Comparison of ENCODE assay signal across 8 cellular contexts in genomic region chr2:219530048-219530963, GRCh38. TPM values are rescaled to one million over a fixed set of nuclear protein-coding genes. Genes with fewer than 3 reads are reported as not detected.
DNase-seq lines count a peak whose midpoint lies in the region; ATAC-seq and TF ChIP-seq lines count a peak whose summit lies in the region.

No MANE protein-coding gene starts in this region.

- H3K27me3 Mint-ChIP-seq in activated CD4-positive, alpha-beta T cell treated with anti-CD3 and anti-CD28 coated beads, Interleukin-2, amount 10 ng/mL, durations not matched to agents 7 days and 5 days = peaks cover 49% of the 10 kb centered on the region

- ATAC-seq in GM19328 (IDR thresholded peaks at IDR 0.05; ENCODE audit: unreplicated experiment) (peak; percentile 71), HG03439 (IDR thresholded peaks at IDR 0.05; ENCODE audit: unreplicated experiment) (peak; percentile 81)

- no peaks in the 10 kb centered on the region for H3K36me3 ChIP-seq in liver (ENCODE audit: control insufficient read depth in 4 of 4, insufficient read depth in 3 of 4, low read depth in 1 of 4, low read length in 3 of 4)

- DNase-seq in NCI-H526 treated with DMSO at 0.1 percent for 48 hours (lab: John Stamatoyannopoulos, UW) (peak; percentile 65), coronary artery (ENCODE audit: low spot score) (peak; percentile 90)
- peak; percentile 87 for DNase-seq in activated CD4-positive, alpha-beta T cell treated with anti-CD3 and anti-CD28 coated beads, Interleukin-2, amount 10 ng/mL, durations not matched to agents 7 days and 5 days
- peak; percentile 64 to 81 (median 72) for DNase-seq in stimulated activated CD4-positive, alpha-beta T cell treated with anti-CD3 and anti-CD28 coated beads, TNF-alpha, amount 100 ng/mL, for 1 hour (ENCODE audit: low read depth in 3 of 3, low spot score in 1 of 3)

- H3K4me1 ChIP-seq in liver (ENCODE audit: control insufficient read depth in 4 of 4, insufficient read depth in 4 of 4, low read length in 3 of 4) = no peaks in the 10 kb centered on the region

- POLR2A ChIA-PET in activated CD4-positive, alpha-beta T cell treated with anti-CD3 and anti-CD28 coated beads, Interleukin-2, amount 10 ng/mL, durations not matched to agents 7 days and 5 days (lab: Charles Lee) = no interaction called here

- no peak overlapping the region for H3K4me3 Mint-ChIP-seq in activated CD4-positive, alpha-beta T cell treated with anti-CD3 and anti-CD28 coated beads, Interleukin-2, amount 10 ng/mL, durations not matched to agents 7 days and 5 days

- no peaks in the 10 kb centered on the region for H3K4me1 Mint-ChIP-seq in activated CD4-positive, alpha-beta T cell treated with anti-CD3 and anti-CD28 coated beads, Interleukin-2, amount 10 ng/mL, durations not matched to agents 7 days and 5 days

- no peak overlapping the region for H3K27ac Mint-ChIP-seq in activated CD4-positive, alpha-beta T cell treated with anti-CD3 and anti-CD28 coated beads, Interleukin-2, amount 10 ng/mL, durations not matched to agents 7 days and 5 days

- TF ChIP-seq CTCF in C4-2B (conservative IDR thresholded peaks at IDR 0.05) (peak; percentile 92), coronary artery (IDR thresholded peaks at IDR 0.05) (peak; percentile 91), liver (IDR thresholded peaks at IDR 0.05; ENCODE audit: low read depth, low read length, missing input control) (peak; percentile 99)

- no peaks in the 10 kb centered on the region for H3K36me3 Mint-ChIP-seq in activated CD4-positive, alpha-beta T cell treated with anti-CD3 and anti-CD28 coated beads, Interleukin-2, amount 10 ng/mL, durations not matched to agents 7 days and 5 days (ENCODE audit: low read depth)

- H3K9me3 Mint-ChIP-seq in activated CD4-positive, alpha-beta T cell treated with anti-CD3 and anti-CD28 coated beads, Interleukin-2, amount 10 ng/mL, durations not matched to agents 7 days and 5 days = no peaks in the 10 kb centered on the region

- WGBS in liver = 16% methylated on average over 21 of the region's 21 CpGs

- H3K4me3 ChIP-seq in coronary artery (peak overlapping the region; percentile 54), liver (ENCODE audit: low read depth in 1 of 3, low read length in 3 of 3) (no peak overlapping the region)

- CTCF ChIA-PET in activated CD4-positive, alpha-beta T cell treated with anti-CD3 and anti-CD28 coated beads, Interleukin-2, amount 10 ng/mL, durations not matched to agents 7 days and 5 days (lab: Charles Lee) = interaction anchor here (0.6 to 9.6 kb wide), 41 partner anchors 10 to 203 kb away, joined by 3 to 79 read pairs (median 4); partner anchors contain the start of genes CHPF, DNPEP, GMPPA and STK11IP

- H3K27ac ChIP-seq in C4-2B (no peak overlapping the region), coronary artery (no peak overlapping the region), liver (ENCODE audit: low read depth in 1 of 2, low read length in 2 of 2) (no peak overlapping the region)

- H3K27me3 ChIP-seq in liver (ENCODE audit: control insufficient read depth in 4 of 4, insufficient read depth in 4 of 4, low read length in 3 of 4) = peaks cover 0 to 5% (median 4%) of the 10 kb centered on the region in 4 donors

- no peaks in the 10 kb centered on the region for H3K9me3 ChIP-seq in liver (ENCODE audit: control insufficient read depth in 4 of 4, low read length in 3 of 4)

- peak; percentile 99 for TF ChIP-seq RAD21 in liver (IDR thresholded peaks at IDR 0.05)

- no peak overlapping the region for H3K9ac ChIP-seq in liver (ENCODE audit: low read depth in 1 of 2, low read length in 2 of 2)

TF ChIP-seq in liver, 16 proteins besides CTCF, POLR2A, EP300 and RAD21:
- no peak for TF ChIP-seq FOXA1 (IDR thresholded peaks at IDR 0.05)
- no peak for TF ChIP-seq RXRA (IDR thresholded peaks at IDR 0.05)
- TF ChIP-seq MAX (IDR thresholded peaks at IDR 0.05) = no peak
- no peak for TF ChIP-seq HNF4A (conservative IDR thresholded peaks at IDR 0.05)
- TF ChIP-seq SP1 (IDR thresholded peaks at IDR 0.05) = no peak
- no peak for TF ChIP-seq YY1 (IDR thresholded peaks at IDR 0.05)
- TF ChIP-seq REST (IDR thresholded peaks at IDR 0.05) = no peak
- no peak for TF ChIP-seq FOXA2 (IDR thresholded peaks at IDR 0.05)
- no peak for TF ChIP-seq NR2F2 (IDR thresholded peaks at IDR 0.05)
- no peak for TF ChIP-seq GABPA (IDR thresholded peaks at IDR 0.05 in 1 of 2, conservative IDR thresholded peaks at IDR 0.05 in 1 of 2)
- no peak for TF ChIP-seq ZBTB33 (IDR thresholded peaks at IDR 0.05)
- no peak for TF ChIP-seq ATF3 (IDR thresholded peaks at IDR 0.05)
- TF ChIP-seq EGR1 (IDR thresholded peaks at IDR 0.05; ENCODE audit: low read depth in 2 of 2) = no peak
- no peak for TF ChIP-seq JUND (IDR thresholded peaks at IDR 0.05)
- no peak for TF ChIP-seq HNF4G (IDR thresholded peaks at IDR 0.05)
- TF ChIP-seq TAF1 (conservative IDR thresholded peaks at IDR 0.05) = no peak
TF ChIP-seq in liver: peak in this region for 0.

RNA-seq across cellular contexts. Expression of gene CHPF, which starts 13.3 kb away (rescaled TPM):
- total RNA-seq in activated CD4-positive, alpha-beta T cell treated with anti-CD3 and anti-CD28 coated beads, Interleukin-2, amount 10 ng/mL, durations not matched to agents 7 days and 5 days = 1 to 10 TPM; 6.4 to 7.8 TPM
- 10 to 100 TPM; 26.5 to 85.2 TPM for total RNA-seq in liver
- 100 to 1,000 TPM in 1 of 2 donors, 10 to 100 TPM in 1; 31.1 to 135 TPM for polyA plus RNA-seq in liver

RNA-seq across cellular contexts. Expression of gene TMEM198, which starts 13.5 kb away (rescaled TPM):
- under 1 TPM; 0.44 to 0.69 TPM for total RNA-seq in activated CD4-positive, alpha-beta T cell treated with anti-CD3 and anti-CD28 coated beads, Interleukin-2, amount 10 ng/mL, durations not matched to agents 7 days and 5 days
- total RNA-seq in liver = 1 to 10 TPM; 1.1 to 1.8 TPM
- polyA plus RNA-seq in liver = 1 to 10 TPM in 1 of 2 donors, under 1 TPM in 1; 0.74 to 1.9 TPM

RNA-seq across cellular contexts. Expression of gene ASIC4, which starts 16.0 kb away (rescaled TPM):
- not detected for total RNA-seq in activated CD4-positive, alpha-beta T cell treated with anti-CD3 and anti-CD28 coated beads, Interleukin-2, amount 10 ng/mL, durations not matched to agents 7 days and 5 days
- 1 to 10 TPM in 1 of 2 donors, under 1 TPM in 1; 0.08 to 1.5 TPM for total RNA-seq in liver
- not detected for polyA plus RNA-seq in liver

RNA-seq across cellular contexts. Expression of gene GMPPA, which starts 31.6 kb away (rescaled TPM):
- total RNA-seq in activated CD4-positive, alpha-beta T cell treated with anti-CD3 and anti-CD28 coated beads, Interleukin-2, amount 10 ng/mL, durations not matched to agents 7 days and 5 days = 10 to 100 TPM; 34.5 to 40.5 TPM
- 10 to 100 TPM; 20.2 to 59.4 TPM for total RNA-seq in liver
- 10 to 100 TPM; 32.6 to 54.3 TPM for polyA plus RNA-seq in liver

RNA-seq across cellular contexts. Expression of gene OBSL1, which starts 41.0 kb away (rescaled TPM):
- not detected for total RNA-seq in activated CD4-positive, alpha-beta T cell treated with anti-CD3 and anti-CD28 coated beads, Interleukin-2, amount 10 ng/mL, durations not matched to agents 7 days and 5 days
- total RNA-seq in liver = 10 to 100 TPM; 23.6 to 35.3 TPM
- 10 to 100 TPM; 14.2 to 30.9 TPM for polyA plus RNA-seq in liver
